Comparison of ENCODE assay signal across 8 cellular contexts in genomic region chr6:31308050-31308844, GRCh38. TPM values are rescaled to one million over a fixed set of nuclear protein-coding genes. Genes with fewer than 3 reads are reported as not detected.
A peak's percentile ranks its signal among the peaks of the same experiment; 100 is the strongest.
DNase-seq lines count a peak whose midpoint lies in the region; ATAC-seq, FAIRE-seq and TF ChIP-seq lines count a peak whose summit lies in the region.

No MANE protein-coding gene starts in this region.

- FAIRE-seq in GM12878 (lab: Jason Lieb, UNC) = no peak
- FAIRE-seq in RCC 7860 (lab: Jason Lieb, UNC) = no peak

- POLR2A ChIA-PET in T-cell (lab: Charles Lee) = interaction anchor here in 1 of 2 donors (0.6 kb wide), 2 partner anchors 47 to 248 kb away, joined by 3 to 6 read pairs; no protein-coding TSS in a partner anchor
- POLR2A ChIA-PET in GM12878 (lab: Charles Lee) = interaction anchor here (0.5 to 1.0 kb wide), 3 partner anchors 34 to 313 kb away, joined by 3 to 5 read pairs (median 3); no protein-coding TSS in a partner anchor

- peak overlapping the region; percentile 42 for H3K4me2 ChIP-seq in GM12878 (ENCODE audit: control insufficient read depth, insufficient read depth)

- no peaks in the 10 kb centered on the region for H3K36me3 ChIP-seq in ES-I3 (ENCODE audit: insufficient read depth, low read length)
- no peaks in the 10 kb centered on the region for H3K36me3 ChIP-seq in GM12878 (ENCODE audit: control insufficient read depth in 2 of 2, insufficient read depth in 2 of 2, low read length in 1 of 2)

- H3K4me1 ChIP-seq in ES-I3 (ENCODE audit: insufficient read depth, low read length) = no peaks in the 10 kb centered on the region
- no peaks in the 10 kb centered on the region for H3K4me1 ChIP-seq in GM12878 (ENCODE audit: control insufficient read depth, insufficient read depth, low read length)
- H3K4me1 ChIP-seq in mononuclear cell (ENCODE audit: insufficient read depth, low read length) = peaks cover 14% of the 10 kb centered on the region

- DNase-seq in T-cell = peak; percentile 32 to 81 (median 64)
- no peak for DNase-seq in GM12878 (ENCODE audit: low read depth, low spot score)
- peak; percentile 12 for DNase-seq in stimulated activated CD8-positive, alpha-beta memory T cell treated with anti-CD3 and anti-CD28 coated beads, Interleukin-7, amount 100 ng/mL, for 24 hours (ENCODE audit: low read depth)
- DNase-seq in RCC 7860 (ENCODE audit: low spot score) = no peak
- no peak for DNase-seq in NCI-H524 (lab: John Stamatoyannopoulos, UW)

- peak overlapping the region in 1 of 2 donors; percentile 88 for H3K27ac Mint-ChIP-seq in T-cell

- peak overlapping the region; percentile 83 to 86 (median 84) for H3K4me3 Mint-ChIP-seq in T-cell

- H3K27ac ChIP-seq in GM12878 (ENCODE audit: control insufficient read depth, insufficient read depth) = no peak overlapping the region

- no peaks in the 10 kb centered on the region for H4K20me1 ChIP-seq in GM12878 (ENCODE audit: control insufficient read depth, insufficient read depth)

- no peak for TF ChIP-seq CTCF in GM12878 (IDR thresholded peaks at IDR 0.05 in 2 of 3, conservative IDR thresholded peaks at IDR 0.05 in 1 of 3; ENCODE audit: control insufficient read depth in 2 of 3, extremely low read depth in 1 of 3, insufficient read depth in 1 of 3, low read depth in 3 of 3, low read length in 3 of 3)

- H3K9me3 ChIP-seq in ES-I3 (ENCODE audit: control insufficient read depth, insufficient read depth, low read length) = no peaks in the 10 kb centered on the region
- H3K9me3 ChIP-seq in GM12878 (replicated peaks; ENCODE audit: control insufficient read depth, insufficient read depth, low read length) = no peaks in the 10 kb centered on the region
- H3K9me3 ChIP-seq in mononuclear cell (ENCODE audit: low read depth, low read length) = no peaks in the 10 kb centered on the region

- H3K79me2 ChIP-seq in GM12878 (ENCODE audit: control insufficient read depth, insufficient read depth, low read length) = no peaks in the 10 kb centered on the region

- no peaks in the 10 kb centered on the region for H3K36me3 Mint-ChIP-seq in T-cell

- SMC1A ChIA-PET in GM12878 (lab: Charles Lee; ENCODE audit: uncharacterized antibody, unreplicated experiment) = interaction anchor here (1.3 to 1.4 kb wide), 2 partner anchors 17 to 111 kb away, joined by 3 read pairs; no protein-coding TSS in a partner anchor

- CTCF ChIA-PET in T-cell (lab: Charles Lee) = interaction anchor here in 1 of 2 donors (0.5 to 1.2 kb wide), 2 partner anchors 64 to 665 kb away, joined by 4 read pairs; no protein-coding TSS in a partner anchor
- CTCF ChIA-PET in GM12878 (lab: Yijun Ruan, JAX) = interaction anchor here (1.2 to 1.6 kb wide), 2 partner anchors 24 to 111 kb away, joined by 3 read pairs; no protein-coding TSS in a partner anchor

- H3K4me1 Mint-ChIP-seq in T-cell = peaks cover 5 to 9% (median 7%) of the 10 kb centered on the region in 3 donors

- intact Hi-C loops in GM12878 (cut with micrococcal nuclease; ENCODE audit: unreplicated experiment) = no loop called here

- peaks cover 4 to 15% of the 10 kb centered on the region in 2 donors for H3K27me3 Mint-ChIP-seq in T-cell

- 21% methylated on average over 5 of the region's 57 CpGs for WGBS in GM12878 (ENCODE audit: insufficient coverage, insufficient replicate concordance, low lambda C conversion rate, missing lambda C conversion rate)

- RAD21 ChIA-PET in GM12878 (lab: Charles Lee; ENCODE audit: unreplicated experiment) = interaction anchor here (0.7 to 1.5 kb wide), 4 partner anchors 35 to 110 kb away, joined by 3 to 5 read pairs (median 4); no protein-coding TSS in a partner anchor

- no peak for TF ChIP-seq EP300 in GM12878 (IDR thresholded peaks at IDR 0.05; ENCODE audit: borderline replicate concordance in 1 of 2, control insufficient read depth in 1 of 2, low read depth in 2 of 2, low read length in 2 of 2)

- peak overlapping the region; percentile 29 for H2AFZ ChIP-seq in GM12878 (ENCODE audit: control insufficient read depth, low read depth, low read length)

- H3K4me3 ChIP-seq in GM12878 (no peak overlapping the region), mononuclear cell (ENCODE audit: low read length) (peak overlapping the region; percentile 39)

- in situ Hi-C loops in GM12878 (cut with MboI) = no loop called here

- H3K9ac ChIP-seq in ES-I3 (ENCODE audit: low read depth, low read length) (peak overlapping the region; percentile 62), GM12878 (ENCODE audit: control insufficient read depth, insufficient read depth, low read length) (no peak overlapping the region)

- H3K27me3 ChIP-seq in GM12878 (replicated peaks in 1 of 2; ENCODE audit: control insufficient read depth in 2 of 2, insufficient read depth in 2 of 2, low read length in 1 of 2) (no peaks in the 10 kb centered on the region), mononuclear cell (ENCODE audit: insufficient read depth, low read length) (peaks cover 38% of the 10 kb centered on the region)

- TF ChIP-seq RAD21 in GM12878 (IDR thresholded peaks at IDR 0.05; ENCODE audit: insufficient read depth, low read depth, low read length) = no peak

- ATAC-seq in T-cell (replicated peaks in 1 of 4) (peak; percentile 94 to 96 (median 96)), GM12878 (peak; percentile 87), HG02678 (IDR thresholded peaks at IDR 0.05; ENCODE audit: unreplicated experiment) (no peak)

- BruUV-seq in GM12878 (replicated peaks; lab: Mats Ljungman, UMichigan) = no TSS peak

- TF ChIP-seq POLR2A in GM12878 (IDR thresholded peaks at IDR 0.05; ENCODE audit: low read depth, low read length) = no peak

- no peaks in the 10 kb centered on the region for H3K9me3 Mint-ChIP-seq in T-cell

TF ChIP-seq in GM12878, 131 proteins besides CTCF, POLR2A, EP300 and RAD21 (continues in another document):
- TF ChIP-seq PBX3 (IDR thresholded peaks at IDR 0.05; ENCODE audit: insufficient replicate concordance, low read depth, low read length) (peak; percentile 88), PKNOX1 (IDR thresholded peaks at IDR 0.05) (peak; percentile 95)

RNA-seq across cellular contexts. Expression of gene HLA-C, which starts 36.4 kb away (rescaled TPM):
- 1,000 to 10,000 TPM; 1,368 to 2,791 (median 2,039) TPM for total RNA-seq in T-cell
- 751 and 833 TPM in 2 replicates for total RNA-seq in GM12878 (2013; cell fraction: nucleolus; rRNA removed)
- 1,016 and 1,050 TPM in 2 replicates for total RNA-seq in GM12878 (2014; rRNA removed)
- 360 and 377 TPM in 2 replicates for total RNA-seq in GM12878 (2014; rRNA removed; fragmentation: Illumina TruSeq; extraction: Trizol)
- 1,014 and 1,087 TPM in 2 replicates for total RNA-seq in GM12878 (2021)
- 522 TPM for polyA plus RNA-seq in GM12878 (2011; ENCODE audit: low read depth)
- 679 and 1,092 TPM in 2 replicates for polyA plus RNA-seq in GM12878 (2011; rRNA removed)
- polyA plus RNA-seq in GM12878 (2011; cell fraction: cytosol; rRNA removed) = 1,015 and 1,464 TPM in 2 replicates
- polyA plus RNA-seq in GM12878 (2011; cell fraction: nucleus; rRNA removed) = 1,636 and 1,965 TPM in 2 replicates
- polyA plus RNA-seq in GM12878 (2012) = 958 and 1,028 TPM in 2 replicates
- 301 and 341 TPM in 2 replicates for polyA plus RNA-seq in GM12878 (2014; fragmentation: Illumina TruSeq; extraction: Trizol)
- 100 to 1,000 TPM; 121 to 379 TPM for polyA plus RNA-seq in GM12878 (2014; fragmentation: Nextera tagmentation; extraction: Ambion mirVana)
- polyA plus RNA-seq in GM12878 (2014; rRNA removed) = 1,027 and 1,150 TPM in 2 replicates
- 100 to 1,000 TPM; 764 to 848 TPM for polyA plus RNA-seq in GM12878 (2016; fragmentation: Nextera tagmentation; extraction: Ambion mirVana)
- polyA minus RNA-seq in GM12878 (2011; rRNA and poly(A)+ RNA removed) = 296 and 534 TPM in 2 replicates
- polyA minus RNA-seq in GM12878 (2011; cell fraction: cytosol; rRNA and poly(A)+ RNA removed) = 281 and 287 TPM in 2 replicates
- polyA minus RNA-seq in GM12878 (2011; cell fraction: nucleus; rRNA and poly(A)+ RNA removed) = 248 and 294 TPM in 2 replicates
- total RNA-seq in mononuclear cell = 1,178 TPM

RNA-seq across cellular contexts. Expression of gene HLA-B, which starts 48.7 kb away (rescaled TPM):
- total RNA-seq in T-cell (1,000 to 10,000 TPM; 6,093 to 7,629 (median 6,896) TPM), GM12878 (2014; rRNA removed) (3,342 and 3,485 TPM in 2 replicates), GM12878 (2014; rRNA removed; fragmentation: Illumina TruSeq; extraction: Trizol) (2,610 and 2,649 TPM in 2 replicates), GM12878 (2021) (3,333 and 3,502 TPM in 2 replicates), mononuclear cell (3,997 TPM)
- total RNA-seq in GM12878 (2013; cell fraction: nucleolus; rRNA removed) = 2,210 and 2,286 TPM in 2 replicates
- 2,375 TPM for polyA plus RNA-seq in GM12878 (2011; ENCODE audit: low read depth)
- polyA plus RNA-seq in GM12878 (2011; rRNA removed) (3,153 and 5,128 TPM in 2 replicates), GM12878 (2014; fragmentation: Illumina TruSeq; extraction: Trizol) (1,989 and 2,110 TPM in 2 replicates), GM12878 (2014; fragmentation: Nextera tagmentation; extraction: Ambion mirVana) (1,000 to 10,000 TPM in 1 of 2 experiments, 100 to 1,000 TPM in 1; 820 to 1,780 TPM), GM12878 (2014; rRNA removed) (3,468 and 4,014 TPM in 2 replicates), GM12878 (2016; fragmentation: Nextera tagmentation; extraction: Ambion mirVana) (1,000 to 10,000 TPM; 3,407 to 3,656 TPM)
- 3,568 and 5,770 TPM in 2 replicates for polyA plus RNA-seq in GM12878 (2011; cell fraction: cytosol; rRNA removed)
- 5,720 and 8,463 TPM in 2 replicates for polyA plus RNA-seq in GM12878 (2011; cell fraction: nucleus; rRNA removed)
- polyA plus RNA-seq in GM12878 (2012) = 3,427 and 3,948 TPM in 2 replicates
- polyA minus RNA-seq in GM12878 (2011; rRNA and poly(A)+ RNA removed) = 1,902 and 3,270 TPM in 2 replicates
- 1,058 and 1,080 TPM in 2 replicates for polyA minus RNA-seq in GM12878 (2011; cell fraction: cytosol; rRNA and poly(A)+ RNA removed)
- 1,332 and 1,398 TPM in 2 replicates for polyA minus RNA-seq in GM12878 (2011; cell fraction: nucleus; rRNA and poly(A)+ RNA removed)

Comparison
In these comparisons a context has a peak if more than half of its experiments do, and no peak if none do; other contexts are left out.
1. DNase-seq: peak in T-cell (34 of 34) and stimulated activated CD8-positive, alpha-beta memory T cell treated with anti-CD3 and anti-CD28 coated beads, Interleukin-7, amount 100 ng/mL, for 24 hours (single experiment); none in GM12878 (single experiment), RCC 7860 (single experiment) and NCI-H524 (0 of 2).